Comparison of ENCODE assay signal across 1 cellular context in genomic region chr6:170552765-170553685, GRCh38.
TF ChIP-seq lines count a peak whose summit lies in the region.

Gene PSMB1 (minus strand): TSS chr6:170553307. CDS start chr6:170553242, 65 bp downstream.

TF ChIP-seq in A549, 52 proteins besides CTCF, POLR2A, EP300 and RAD21 (continued from another document):
- TF ChIP-seq REST (IDR thresholded peaks at IDR 0.05) (no peak), RFX5 (IDR thresholded peaks at IDR 0.05) (no peak)
